In genomic region chr14:68894802-68895201, GRCh38 we compare ENCODE assay signal across 17 cellular contexts.
DNase-seq lines count a peak whose midpoint lies in the region; FAIRE-seq and TF ChIP-seq lines count a peak whose summit lies in the region.
"Had no signal": no experiment of that assay in that cellular context is flagged by ENCODE, and none has a peak within 500 bp of the region (broad histone marks: within the 10 kb centered on the region; RNA-seq: fewer than 3 reads in every experiment).

No MANE protein-coding gene starts in this region.

- H3K36me3 ChIP-seq in right atrium auricular region (peaks cover 84% of the 10 kb centered on the region), left ventricle myocardium inferior (peaks cover 62% of the 10 kb centered on the region), mesenchymal stem cell (ENCODE audit: control insufficient read depth in 1 of 2, insufficient read depth in 2 of 2, low read depth in 1 of 2, low read length in 2 of 2) (peaks cover 89 to 97% of the 10 kb centered on the region in 2 experiments), uterus (no peaks in the 10 kb centered on the region)

- 68% methylated on average over 4 of the region's 4 CpGs for WGBS in mesenchymal stem cell

- H3K27ac Mint-ChIP-seq in chondrocyte (ENCODE audit: unreplicated experiment), result peak overlapping the region; percentile 94
- H3K27ac Mint-ChIP-seq: natural killer cell had no signal

- no peak for TF ChIP-seq POLR2A in uterus (IDR thresholded peaks at IDR 0.05)

- no peak overlapping the region for H3K9ac ChIP-seq in mesenchymal stem cell (ENCODE audit: low read length)

- H3K79me1 ChIP-seq in mesenchymal stem cell (replicated peaks; ENCODE audit: low read length, poor library complexity, severe bottlenecking), result peaks cover 51% of the 10 kb centered on the region

- no peaks in the 10 kb centered on the region for H3K27me3 ChIP-seq in right atrium auricular region
- H3K27me3 ChIP-seq in left ventricle myocardium inferior (ENCODE audit: low read depth), result no peaks in the 10 kb centered on the region
- no peaks in the 10 kb centered on the region for H3K27me3 ChIP-seq in mesenchymal stem cell (ENCODE audit: control insufficient read depth in 1 of 2, insufficient read depth in 1 of 2, low read length in 2 of 2)
- no peaks in the 10 kb centered on the region for H3K27me3 ChIP-seq in uterus
- H3K27me3 ChIP-seq: left lung had no signal

- no peak overlapping the region for H4K8ac ChIP-seq in mesenchymal stem cell (ENCODE audit: low read length)

- no peak overlapping the region for H2BK15ac ChIP-seq in mesenchymal stem cell (ENCODE audit: low read depth, poor library complexity, severe bottlenecking)

- no peak overlapping the region for H3K4me3 Mint-ChIP-seq in chondrocyte (ENCODE audit: unreplicated experiment)
- H3K4me3 Mint-ChIP-seq: natural killer cell had no signal

- H3K4me1 Mint-ChIP-seq in chondrocyte (ENCODE audit: low read depth), result peaks cover 88% of the 10 kb centered on the region

- DNase-seq in right atrium auricular region (ENCODE audit: low spot score) (no peak), left ventricle myocardium inferior (no peak), chondrocyte (ENCODE audit: low spot score) (no peak), mesenchymal stem cell (peak; percentile 58), uterus (no peak), amniotic stem cell (lab: John Stamatoyannopoulos, UW) (no peak), GM19239 (ENCODE audit: insufficient read length, low spot score) (no peak), RPMI8226 (no peak)
- DNase-seq: activated CD4-positive, alpha-beta T cell treated with anti-CD3 and anti-CD28 coated beads for 4 hours; activated T-cell treated with anti-CD3 and anti-CD28 coated beads, Interleukin-2, amount 50 U/mL, for 48 hours; KG1; left lung; natural killer cell; NCI-H526; substantia nigra; T-helper 2 cell had no signal

- H3K4me1 ChIP-seq in right atrium auricular region (peaks cover 0 to 27% of the 10 kb centered on the region in 2 donors), left ventricle myocardium inferior (peaks cover 23% of the 10 kb centered on the region), mesenchymal stem cell (ENCODE audit: control insufficient read depth, insufficient read depth, low read depth, low read length) (peaks cover 29% of the 10 kb centered on the region), uterus (no peaks in the 10 kb centered on the region)
- H3K4me1 ChIP-seq: HAP-1 had no signal

- H3K14ac ChIP-seq in mesenchymal stem cell (ENCODE audit: low read length in 2 of 2), result no peak overlapping the region

- H3K4me3 ChIP-seq in right atrium auricular region, result no peak overlapping the region
- no peak overlapping the region for H3K4me3 ChIP-seq in left ventricle myocardium inferior
- H3K4me3 ChIP-seq in mesenchymal stem cell (ENCODE audit: insufficient read depth in 1 of 2, low read depth in 1 of 2, low read length in 2 of 2), result no peak overlapping the region
- H3K4me3 ChIP-seq in uterus, result no peak overlapping the region
- H3K4me3 ChIP-seq: HAP-1, left lung had no signal

- H3K18ac ChIP-seq in mesenchymal stem cell (ENCODE audit: low read depth in 1 of 2, low read length in 2 of 2), result no peak overlapping the region

- no peak for TF ChIP-seq CTCF in right atrium auricular region (IDR thresholded peaks at IDR 0.05)
- TF ChIP-seq CTCF in left ventricle myocardium inferior (IDR thresholded peaks at IDR 0.05; ENCODE audit: borderline replicate concordance), result no peak
- TF ChIP-seq CTCF in chondrocyte (IDR thresholded peaks at IDR 0.05), result no peak
- TF ChIP-seq CTCF in uterus (IDR thresholded peaks at IDR 0.05), result no peak

- H2AFZ ChIP-seq in mesenchymal stem cell (ENCODE audit: low read depth, low read length), result no peak overlapping the region

- no peak overlapping the region for H2BK5ac ChIP-seq in mesenchymal stem cell (ENCODE audit: low read depth, low read length, poor library complexity, severe bottlenecking)

- peak overlapping the region; percentile 22 to 45 for H3K27ac ChIP-seq in right atrium auricular region
- H3K27ac ChIP-seq in left ventricle myocardium inferior (replicated peaks), result no peak overlapping the region
- no peak overlapping the region for H3K27ac ChIP-seq in mesenchymal stem cell (ENCODE audit: low read length, poor library complexity, severe bottlenecking)
- H3K27ac ChIP-seq in uterus, result peak overlapping the region; percentile 11 to 52
- H3K27ac ChIP-seq: left lung had no signal

- H2BK12ac ChIP-seq in mesenchymal stem cell (ENCODE audit: low read length in 2 of 2), result no peak overlapping the region

- H3K4me2 ChIP-seq in mesenchymal stem cell (ENCODE audit: low read length, poor library complexity, severe bottlenecking), result no peak overlapping the region

- H3K9me3 Mint-ChIP-seq in chondrocyte (ENCODE audit: low read depth), result no peaks in the 10 kb centered on the region

- H3K9me3 ChIP-seq in right atrium auricular region (no peaks in the 10 kb centered on the region), left ventricle myocardium inferior (replicated peaks) (no peaks in the 10 kb centered on the region), mesenchymal stem cell (ENCODE audit: control insufficient read depth, low read length) (no peaks in the 10 kb centered on the region), uterus (no peaks in the 10 kb centered on the region)
- H3K9me3 ChIP-seq: HAP-1, left lung had no signal

- H4K91ac ChIP-seq in mesenchymal stem cell (ENCODE audit: low read length), result no peak overlapping the region

- no peaks in the 10 kb centered on the region for H3K27me3 Mint-ChIP-seq in chondrocyte (ENCODE audit: low read depth)

- peaks cover 67% of the 10 kb centered on the region for H3K36me3 Mint-ChIP-seq in chondrocyte (ENCODE audit: low read depth)
- H3K36me3 Mint-ChIP-seq: natural killer cell had no signal

- no peak overlapping the region for H3K23ac ChIP-seq in mesenchymal stem cell (ENCODE audit: low read length in 2 of 2)

- intact Hi-C loops in left ventricle myocardium inferior (cut with micrococcal nuclease) (no loop called here), uterus (cut with DNase I; ENCODE audit: low total_unique reads) (no loop called here)

- FAIRE-seq in GM19239 (lab: Jason Lieb, UNC), result no peak

- H2BK120ac ChIP-seq in mesenchymal stem cell (ENCODE audit: low read depth, low read length), result no peak overlapping the region

- no peak overlapping the region for H3K4ac ChIP-seq in mesenchymal stem cell (ENCODE audit: low read depth in 1 of 2, low read length in 2 of 2)

- H2AK5ac ChIP-seq in mesenchymal stem cell (ENCODE audit: low read length, severe bottlenecking), result no peak overlapping the region

Comparison
In these comparisons a context has a peak if more than half of its experiments do, and no peak if none do; other contexts are left out.
1. H3K27ac ChIP-seq: peak in right atrium auricular region (2 of 2) and uterus (2 of 2); none in left ventricle myocardium inferior (single experiment) and mesenchymal stem cell (single experiment).